In genomic region chr14:54771411-54772027, GRCh38 we compare ENCODE assay signal across 1 cellular context.
TF ChIP-seq lines count a peak whose summit lies in the region.

No MANE protein-coding gene starts in this region.

TF ChIP-seq in K562, 482 proteins besides CTCF, POLR2A, EP300 and RAD21 (continued from another document):
- peak; percentile 18; the same call in 1 of the 2 replicates for TF ChIP-seq ZNF592 (IDR thresholded peaks at IDR 0.05)
- TF ChIP-seq ZSCAN32 (CRISPR knock-in tag; IDR thresholded peaks at IDR 0.05): no peak
- TF ChIP-seq ZFPM2 (CRISPR knock-in tag; IDR thresholded peaks at IDR 0.05): no peak
